ENCODE assay signal across 9 cellular contexts in genomic region chr17:68600123-68600880, GRCh38. TPM values are rescaled to one million over a fixed set of nuclear protein-coding genes. Genes with fewer than 3 reads are reported as not detected.
DNase-seq lines count a peak whose midpoint lies in the region; ATAC-seq and TF ChIP-seq lines count a peak whose summit lies in the region.
"Had no signal": no experiment of that assay in that cellular context is flagged by ENCODE, and none has a peak within 500 bp of the region (broad histone marks: within the 10 kb centered on the region; RNA-seq: fewer than 3 reads in every experiment).

No MANE protein-coding gene starts in this region.

- no peaks in the 10 kb centered on the region for H3K27me3 ChIP-seq in right atrium auricular region

- peak overlapping the region; percentile 85 for H3K4me3 Mint-ChIP-seq in activated naive CD8-positive, alpha-beta T cell

- peaks cover 45% of the 10 kb centered on the region for H3K27me3 Mint-ChIP-seq in activated naive CD8-positive, alpha-beta T cell

- H3K4me3 ChIP-seq in right atrium auricular region, result peak overlapping the region; percentile 62 to 74

- H3K36me3 ChIP-seq in right atrium auricular region, result no peaks in the 10 kb centered on the region

- ATAC-seq in sciatic nerve, result peak; percentile 19

- no peaks in the 10 kb centered on the region for H3K9me3 ChIP-seq in right atrium auricular region

- H3K9me3 Mint-ChIP-seq in activated naive CD8-positive, alpha-beta T cell (ENCODE audit: low read depth), result no peaks in the 10 kb centered on the region

- no peaks in the 10 kb centered on the region for H3K36me3 Mint-ChIP-seq in activated naive CD8-positive, alpha-beta T cell

- peak in 1 of 2 donors; percentile 67 for TF ChIP-seq CTCF in right atrium auricular region (IDR thresholded peaks at IDR 0.05)

- H3K4me1 Mint-ChIP-seq in activated naive CD8-positive, alpha-beta T cell (ENCODE audit: low read depth), result peaks cover 18% of the 10 kb centered on the region

- H3K27ac Mint-ChIP-seq in activated naive CD8-positive, alpha-beta T cell, result no peak overlapping the region

- H3K4me1 ChIP-seq in right atrium auricular region, result peaks cover 0 to 46% of the 10 kb centered on the region in 2 donors

- intact Hi-C loops in sciatic nerve (cut with DNase I), result no loop called here

- DNase-seq in NCI-H1436 (lab: John Stamatoyannopoulos, UW), result peak; percentile 9
- no peak for DNase-seq in NCI-H1436 treated with DMSO at 0.1 percent for 48 hours (lab: John Stamatoyannopoulos, UW)
- no peak for DNase-seq in right atrium auricular region (ENCODE audit: low spot score)
- DNase-seq in sciatic nerve (ENCODE audit: low spot score), result no peak
- no peak for DNase-seq in NCI-H2081 (lab: John Stamatoyannopoulos, UW)
- DNase-seq in NAMALWA (ENCODE audit: low spot score), result no peak
- no peak for DNase-seq in SKM-1 (lab: John Stamatoyannopoulos, UW; ENCODE audit: unreplicated experiment)

- peak overlapping the region; percentile 74 to 82 for H3K27ac ChIP-seq in right atrium auricular region
- H3K27ac ChIP-seq: C4-2B had no signal

RNA-seq across cellular contexts. Expression of gene FAM20A, which starts 0.9 kb away (rescaled TPM):
- total RNA-seq in right atrium auricular region (1 to 10 TPM; 2.5 to 4.4 TPM), sciatic nerve (56.5 TPM)

Comparison
In these comparisons a context has a peak if more than half of its experiments do, and no peak if none do; other contexts are left out.
1. RNA of gene FAM20A, which starts 0.9 kb away (total RNA-seq): 56.5 TPM in sciatic nerve (single experiment); 2.5 to 4.4 TPM in right atrium auricular region; every median in the first group is over 10 times any median in the second.